Comparison of ENCODE assay signal across 25 cellular contexts in the genomic region with DNA sequence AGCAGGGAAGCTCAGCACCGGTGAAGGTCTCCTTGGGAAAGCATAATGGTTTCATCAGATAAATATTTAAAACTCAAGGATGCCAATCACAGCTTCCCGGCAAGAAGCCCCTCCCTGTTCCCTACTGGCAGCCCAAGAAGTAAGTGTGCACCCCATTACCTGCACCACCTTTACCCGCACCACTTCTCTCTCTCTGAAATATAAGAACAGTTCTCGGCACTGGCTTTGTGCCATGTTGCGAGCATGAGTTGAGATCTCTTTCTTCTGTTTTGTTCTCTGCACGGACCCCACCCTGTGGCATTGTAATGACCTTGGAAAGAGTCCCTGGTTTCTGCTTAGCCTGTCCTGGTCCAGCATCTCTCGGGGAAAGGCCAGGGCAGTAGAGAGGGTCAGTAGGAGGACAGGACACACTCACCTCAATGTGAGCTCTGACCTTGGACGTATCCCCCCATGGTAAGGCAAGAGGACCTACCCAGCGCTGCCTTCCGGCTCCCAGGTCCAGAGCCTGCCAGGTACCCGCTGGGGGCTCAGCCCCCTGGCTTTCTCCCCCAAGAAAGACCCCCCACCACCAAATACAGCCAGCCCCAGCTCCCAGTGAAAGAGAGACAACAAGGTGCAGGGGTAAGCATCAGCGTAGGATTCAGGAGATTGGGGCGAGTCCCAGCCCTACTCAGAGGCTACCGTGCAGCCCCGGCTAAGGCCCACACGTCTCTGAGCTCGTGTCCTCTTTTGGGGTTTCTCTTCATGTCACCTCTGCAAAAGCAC.
"Had no signal": no experiment of that assay in that cellular context is flagged by ENCODE, and none has a peak within 500 bp of the region (broad histone marks: within the 10 kb centered on the region; RNA-seq: fewer than 3 reads in every experiment).

No MANE protein-coding gene starts in this region.

- H3K4me1 ChIP-seq: adrenal gland, breast epithelium had no signal

- H3K36me3 ChIP-seq: adrenal gland, breast epithelium, MG63 had no signal

- H3K27ac ChIP-seq: adrenal gland, breast epithelium, SK-N-MC had no signal

- H3K4me3 ChIP-seq: adrenal gland, breast epithelium, MG63, SK-N-MC had no signal

- DNase-seq: activated CD4-positive, alpha-beta T cell treated with anti-CD3 and anti-CD28 coated beads for 48 hours; activated CD4-positive, alpha-beta T cell treated with anti-CD3 and anti-CD28 coated beads, Interleukin-2, amount 50 U/mL, for 4 hours; activated CD4-positive, CD25-positive, alpha-beta regulatory T cell treated with anti-CD3 and anti-CD28 coated beads, Interleukin-2, amount 50 U/mL, for 72 hours; activated CD8-positive, alpha-beta memory T cell treated with anti-CD3 and anti-CD28 coated beads, Interleukin-2, amount 50 U/mL, for 48 hours; activated CD8-positive, alpha-beta T cell treated with anti-CD3 and anti-CD28 coated beads, Interleukin-2, amount 10 ng/mL, durations not matched to agents 7 days and 5 days; activated naive CD4-positive, alpha-beta T cell treated with anti-CD3 and anti-CD28 coated beads, Interleukin-2, amount 50 U/mL, for 16 hours; activated naive CD8-positive, alpha-beta T cell treated with anti-CD3 and anti-CD28 coated beads, Interleukin-2, amount 10 ng/mL, durations not matched to agents 7 days and 5 days; activated T-cell treated with anti-CD3 and anti-CD28 coated beads, Interleukin-2, amount 50 U/mL, for 1 hour; caudate nucleus; MV-4-11; NCI-H1092 treated with DMSO at 0.1 percent for 48 hours; NCI-H1417 treated with DMSO at 0.1 percent for 48 hours; NCI-H1694; NCI-H2029; NCI-H2107; NCI-H2171 treated with DMSO at 0.1 percent for 48 hours; NCI-H226; NCI-H526 treated with DMSO at 0.1 percent for 48 hours; NCI-H82; T-helper 1 cell had no signal

- H3K27me3 ChIP-seq: adrenal gland, MG63 had no signal

- H3K9me3 ChIP-seq: adrenal gland, breast epithelium, MG63 had no signal

- ATAC-seq: activated CD8-positive, alpha-beta T cell treated with anti-CD3 and anti-CD28 coated beads, Interleukin-2, amount 10 ng/mL, durations not matched to agents 7 days and 5 days; WTC11 had no signal
